In genomic region chr14:21257395-21258193, GRCh38 we compare ENCODE assay signal across 9 cellular contexts. TPM values are rescaled to one million over a fixed set of nuclear protein-coding genes. Genes with fewer than 3 reads are reported as not detected.
A peak's percentile ranks its signal among the peaks of the same experiment; 100 is the strongest.
DNase-seq lines count a peak whose midpoint lies in the region; ATAC-seq and TF ChIP-seq lines count a peak whose summit lies in the region.
"Had no signal": no experiment of that assay in that cellular context is flagged by ENCODE, and none has a peak within 500 bp of the region (broad histone marks: within the 10 kb centered on the region; RNA-seq: fewer than 3 reads in every experiment).

No MANE protein-coding gene starts in this region.

- POLR2A ChIA-PET in MCF 10A (lab: Yijun Ruan, JAX) (interaction anchor here (0.6 to 5.2 kb wide), 7 partner anchors 8 to 252 kb away, joined by 3 to 82 read pairs (median 4); no protein-coding TSS in a partner anchor), WTC11 (lab: Charles Lee) (interaction anchor here (0.6 to 0.9 kb wide), 3 partner anchors 10 to 122 kb away, joined by 3 to 4 read pairs (median 4); no protein-coding TSS in a partner anchor)

- H2AFZ ChIP-seq in mammary epithelial cell (ENCODE audit: low read depth, low read length): no peak overlapping the region

- H3K36me3 ChIP-seq in mammary epithelial cell (ENCODE audit: insufficient read depth, low read length) (peaks cover 45% of the 10 kb centered on the region), thoracic aorta (peaks cover 34% of the 10 kb centered on the region), thyroid gland (peaks cover 16 to 20% of the 10 kb centered on the region in 2 donors)

- intact Hi-C loops in MCF 10A (cut with micrococcal nuclease) (no loop called here), mammary epithelial cell (cut with micrococcal nuclease) (loop anchor here (5.0 kb wide), 1 partner anchor 35 kb away; no protein-coding TSS in a partner anchor), thyroid gland (cut with DNase I) (no loop called here)

- H3K4me3 Mint-ChIP-seq in MCF 10A (ENCODE audit: unreplicated experiment) (peak overlapping the region; percentile 18), WTC11 (peak overlapping the region; percentile 36), immature natural killer cell (peak overlapping the region; percentile 43 to 82 (median 76))

- 50% methylated on average over 12 of the region's 12 CpGs for WGBS in mammary epithelial cell (ENCODE audit: low coverage, missing lambda C conversion rate)
- 61 to 71% methylated on average over 12 of the region's 12 CpGs for WGBS in thyroid gland, 2 donors

- H3K4me1 Mint-ChIP-seq in MCF 10A (ENCODE audit: insufficient read depth, unreplicated experiment) (peaks cover 48% of the 10 kb centered on the region), WTC11 (peaks cover 55% of the 10 kb centered on the region), immature natural killer cell (peaks cover 79 to 87% of the 10 kb centered on the region in 2 donors)

- H3K27ac ChIP-seq in mammary epithelial cell (ENCODE audit: insufficient read depth, low read depth, low read length) (no peak overlapping the region), thoracic aorta (no peak overlapping the region), thyroid gland (no peak overlapping the region)

- H3K4me1 ChIP-seq in mammary epithelial cell (ENCODE audit: insufficient read depth, low read length): peaks cover 21% of the 10 kb centered on the region
- H3K4me1 ChIP-seq in thoracic aorta (ENCODE audit: control insufficient read depth in 1 of 2, low read depth in 2 of 2): peaks cover 39 to 76% of the 10 kb centered on the region in 2 donors
- peaks cover 26 to 33% of the 10 kb centered on the region in 2 donors for H3K4me1 ChIP-seq in thyroid gland

- no peak overlapping the region for H3K9ac ChIP-seq in mammary epithelial cell (ENCODE audit: insufficient read depth, low read length)

- no peak for TF ChIP-seq CTCF in MCF 10A (IDR thresholded peaks at IDR 0.05; ENCODE audit: unreplicated experiment)
- TF ChIP-seq CTCF in mammary epithelial cell (conservative IDR thresholded peaks at IDR 0.05 in 1 of 2, IDR thresholded peaks at IDR 0.05 in 1 of 2; ENCODE audit: extremely low read depth in 1 of 2, insufficient read depth in 1 of 2, low read depth in 1 of 2, low read length in 2 of 2): no peak
- TF ChIP-seq CTCF in WTC11 (IDR thresholded peaks at IDR 0.05): no peak
- no peak for TF ChIP-seq CTCF in thoracic aorta (IDR thresholded peaks at IDR 0.05)
- no peak for TF ChIP-seq CTCF in thyroid gland (IDR thresholded peaks at IDR 0.05)

- dilution Hi-C loops in mammary epithelial cell (cut with HindIII; ENCODE audit: low sequenced_read_pairs): no loop called here

- no peaks in the 10 kb centered on the region for H3K27me3 Mint-ChIP-seq in MCF 10A (ENCODE audit: insufficient read depth, unreplicated experiment)
- H3K27me3 Mint-ChIP-seq in WTC11 (ENCODE audit: low read depth): no peaks in the 10 kb centered on the region
- peaks cover 4 to 29% (median 18%) of the 10 kb centered on the region in 3 donors for H3K27me3 Mint-ChIP-seq in immature natural killer cell (ENCODE audit: low read depth in 3 of 3)

- H3K27ac Mint-ChIP-seq in MCF 10A (ENCODE audit: low read depth, unreplicated experiment) (no peak overlapping the region), WTC11 (peak overlapping the region; percentile 87), immature natural killer cell (peak overlapping the region; percentile 74 to 88 (median 84))

- no peaks in the 10 kb centered on the region for H3K27me3 ChIP-seq in mammary epithelial cell (ENCODE audit: insufficient read depth, low read length)
- no peaks in the 10 kb centered on the region for H3K27me3 ChIP-seq in thoracic aorta (replicated peaks; ENCODE audit: insufficient read depth)
- no peaks in the 10 kb centered on the region for H3K27me3 ChIP-seq in thyroid gland

- H3K36me3 Mint-ChIP-seq in MCF 10A (ENCODE audit: insufficient read depth, unreplicated experiment): peaks cover 100% of the 10 kb centered on the region
- peaks cover 77% of the 10 kb centered on the region for H3K36me3 Mint-ChIP-seq in WTC11
- peaks cover 5 to 31% (median 24%) of the 10 kb centered on the region in 3 donors for H3K36me3 Mint-ChIP-seq in immature natural killer cell

- H3K9me3 ChIP-seq in mammary epithelial cell (replicated peaks; ENCODE audit: insufficient read depth, low read length) (no peaks in the 10 kb centered on the region), thoracic aorta (no peaks in the 10 kb centered on the region), thyroid gland (no peaks in the 10 kb centered on the region)

- peaks cover 50% of the 10 kb centered on the region for H4K20me1 ChIP-seq in mammary epithelial cell (ENCODE audit: insufficient read depth, low read length)

- CTCF ChIA-PET in MCF 10A (lab: Yijun Ruan, JAX) (interaction anchor here (0.6 to 1.7 kb wide), 6 partner anchors 18 to 243 kb away, joined by 3 to 5 read pairs (median 4); no protein-coding TSS in a partner anchor), mammary epithelial cell (lab: Charles Lee; ENCODE audit: low non-redundant PET) (interaction anchor here (0.7 kb wide), 1 partner anchor 241 kb away, joined by 4 read pairs; no protein-coding TSS in a partner anchor), WTC11 (lab: Charles Lee) (interaction anchor here (0.7 kb wide), 1 partner anchor 25 kb away, joined by 3 read pairs; no protein-coding TSS in a partner anchor)

- BruUV-seq in MCF 10A (replicated peaks; lab: Mats Ljungman, UMichigan) (no TSS peak), mammary epithelial cell (replicated peaks; lab: Mats Ljungman, UMichigan) (no TSS peak)

- H3K4me2 ChIP-seq in mammary epithelial cell (ENCODE audit: insufficient read depth, low read depth, low read length): no peak overlapping the region

- H3K4me3 ChIP-seq in mammary epithelial cell (replicated peaks in 1 of 3; ENCODE audit: insufficient read depth in 1 of 3, low read depth in 2 of 3, low read length in 3 of 3) (no peak overlapping the region), thoracic aorta (peak overlapping the region; percentile 3), thyroid gland (replicated peaks in 1 of 3) (no peak overlapping the region)

- H3K9me3 Mint-ChIP-seq in MCF 10A (ENCODE audit: unreplicated experiment) (no peaks in the 10 kb centered on the region), WTC11 (no peaks in the 10 kb centered on the region), immature natural killer cell (no peaks in the 10 kb centered on the region)

- in situ Hi-C loops in mammary epithelial cell (cut with MboI; ENCODE audit: low sequenced_read_pairs in 2 of 2): no loop called here
- in situ Hi-C loops in ACHN (cut with HindIII; ENCODE audit: low pct_ligation_motif_present, low pct_unique_long_range_greater_than_20kb, low sequenced_read_pairs): no loop called here

- no peak for DNase-seq in MCF 10A (ENCODE audit: unreplicated experiment)
- DNase-seq in mammary epithelial cell: no peak
- no peak for DNase-seq in WTC11 (ENCODE audit: low spot score)
- no peak for DNase-seq in immature natural killer cell
- no peak for DNase-seq in thoracic aorta (ENCODE audit: low spot score)
- DNase-seq in ACHN: no peak
- no peak for DNase-seq in thyroid gland

- peaks cover 98% of the 10 kb centered on the region for H3K79me2 ChIP-seq in mammary epithelial cell (ENCODE audit: insufficient read depth, low read length)

- ATAC-seq in WTC11 (no peak), thoracic aorta (ENCODE audit: insufficient number of reproducible peaks, low FRiP score, low read depth) (no peak), GM19351 (IDR thresholded peaks at IDR 0.05; ENCODE audit: unreplicated experiment) (no peak)

- TF ChIP-seq POLR2A in thyroid gland (IDR thresholded peaks at IDR 0.05): no peak

TF ChIP-seq in WTC11, 78 proteins besides CTCF, POLR2A, EP300 and RAD21 (continues in another document):
- TF ChIP-seq ZBTB21 (CRISPR knock-in tag; IDR thresholded peaks at IDR 0.05; ENCODE audit: borderline replicate concordance): no peak
- TF ChIP-seq, protein P1, sequence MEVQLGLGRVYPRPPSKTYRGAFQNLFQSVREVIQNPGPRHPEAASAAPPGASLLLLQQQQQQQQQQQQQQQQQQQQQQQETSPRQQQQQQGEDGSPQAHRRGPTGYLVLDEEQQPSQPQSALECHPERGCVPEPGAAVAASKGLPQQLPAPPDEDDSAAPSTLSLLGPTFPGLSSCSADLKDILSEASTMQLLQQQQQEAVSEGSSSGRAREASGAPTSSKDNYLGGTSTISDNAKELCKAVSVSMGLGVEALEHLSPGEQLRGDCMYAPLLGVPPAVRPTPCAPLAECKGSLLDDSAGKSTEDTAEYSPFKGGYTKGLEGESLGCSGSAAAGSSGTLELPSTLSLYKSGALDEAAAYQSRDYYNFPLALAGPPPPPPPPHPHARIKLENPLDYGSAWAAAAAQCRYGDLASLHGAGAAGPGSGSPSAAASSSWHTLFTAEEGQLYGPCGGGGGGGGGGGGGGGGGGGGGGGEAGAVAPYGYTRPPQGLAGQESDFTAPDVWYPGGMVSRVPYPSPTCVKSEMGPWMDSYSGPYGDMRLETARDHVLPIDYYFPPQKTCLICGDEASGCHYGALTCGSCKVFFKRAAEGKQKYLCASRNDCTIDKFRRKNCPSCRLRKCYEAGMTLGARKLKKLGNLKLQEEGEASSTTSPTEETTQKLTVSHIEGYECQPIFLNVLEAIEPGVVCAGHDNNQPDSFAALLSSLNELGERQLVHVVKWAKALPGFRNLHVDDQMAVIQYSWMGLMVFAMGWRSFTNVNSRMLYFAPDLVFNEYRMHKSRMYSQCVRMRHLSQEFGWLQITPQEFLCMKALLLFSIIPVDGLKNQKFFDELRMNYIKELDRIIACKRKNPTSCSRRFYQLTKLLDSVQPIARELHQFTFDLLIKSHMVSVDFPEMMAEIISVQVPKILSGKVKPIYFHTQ (CRISPR knock-in tag; IDR thresholded peaks at IDR 0.05): peak; percentile 31; the same call in 1 of the 2 replicates

RNA-seq across cellular contexts. Expression of gene HNRNPC, which starts 11.6 kb away (rescaled TPM):
- 882 and 1,027 TPM in 2 replicates for total RNA-seq in MCF 10A (2022)
- 100 to 1,000 TPM; 471 to 576 TPM for total RNA-seq in mammary epithelial cell
- polyA plus RNA-seq in mammary epithelial cell: 484 TPM
- 552 TPM for polyA minus RNA-seq in mammary epithelial cell
- 982 to 1,062 TPM (median 1,056 TPM) in 3 replicates for total RNA-seq in WTC11 (2021)
- polyA plus RNA-seq in immature natural killer cell: 100 to 1,000 TPM; 622 to 879 (median 758) TPM
- total RNA-seq in thoracic aorta: 100 to 1,000 TPM; 208 to 422 TPM
- 100 to 1,000 TPM; 380 to 454 (median 419) TPM for total RNA-seq in thyroid gland

RNA-seq across cellular contexts. Expression of gene RPGRIP1, which starts 22.3 kb away (rescaled TPM):
- not detected in 2 replicates for total RNA-seq in MCF 10A (2022)
- total RNA-seq in mammary epithelial cell: under 1 TPM in 1 of 2 donors, not detected in 1; under 0.01 TPM
- polyA plus RNA-seq in mammary epithelial cell: not detected
- not detected for polyA minus RNA-seq in mammary epithelial cell
- 0.41 to 0.71 TPM (median 0.50 TPM) in 3 replicates for total RNA-seq in WTC11 (2021)
- 1 to 10 TPM in 1 of 3 donors, under 1 TPM in 1, not detected in 1; 0.15 to 1.9 TPM for polyA plus RNA-seq in immature natural killer cell
- total RNA-seq in thoracic aorta: not detected
- not detected for total RNA-seq in thyroid gland
- polyA plus RNA-seq: neural cell had no signal

Comparison
In these comparisons a context has a peak if more than half of its experiments do, and no peak if none do; other contexts are left out.
1. H3K4me3 Mint-ChIP-seq: peak in every context shown above with its lines; median percentile 76 in immature natural killer cell; 36 in WTC11; 18 in MCF 10A.